ENCODE assay signal across 28 cellular contexts in the genomic region with DNA sequence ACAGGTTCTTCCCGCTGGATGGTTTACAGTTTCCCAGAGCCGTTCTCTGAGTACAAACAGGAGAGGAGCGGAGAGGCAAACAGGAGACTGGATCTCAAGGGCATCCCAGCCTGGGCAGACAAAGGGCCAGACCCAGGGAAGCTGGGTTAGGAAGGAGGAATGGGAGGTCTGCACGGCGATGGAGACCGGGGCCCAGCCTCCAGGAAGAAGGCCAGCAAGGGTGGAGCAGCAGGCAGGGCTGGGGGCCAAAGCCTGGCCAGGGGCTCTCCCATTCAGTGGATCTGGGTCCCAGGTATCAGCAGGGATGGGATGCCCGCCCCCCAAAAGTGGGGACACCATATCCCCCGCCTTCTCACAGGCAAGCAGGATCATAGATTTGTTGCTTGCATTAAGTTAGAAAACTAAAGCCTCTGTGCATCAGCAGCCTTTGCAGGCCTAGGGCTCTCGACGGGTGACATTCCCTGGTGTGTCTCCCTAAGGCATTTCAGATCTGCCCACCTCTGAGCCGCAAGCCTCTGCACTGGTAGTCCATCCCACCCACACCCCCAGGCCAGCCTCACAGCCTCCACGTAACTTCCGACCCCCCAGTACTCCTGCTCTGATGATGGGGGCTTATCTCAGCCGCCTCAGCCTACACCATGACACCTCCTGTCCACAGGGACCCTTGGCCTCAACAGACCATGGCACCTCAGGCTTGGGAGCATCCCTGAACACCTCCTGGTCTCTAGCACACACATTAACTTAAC. TPM values are rescaled to one million over a fixed set of nuclear protein-coding genes. Genes with fewer than 3 reads are reported as not detected.
DNase-seq lines count a peak whose midpoint lies in the region; ATAC-seq and TF ChIP-seq lines count a peak whose summit lies in the region.
"Had no signal": no experiment of that assay in that cellular context is flagged by ENCODE, and none has a peak within 500 bp of the region (broad histone marks: within the 10 kb centered on the region; RNA-seq: fewer than 3 reads in every experiment).

No MANE protein-coding gene starts in this region.

- no peak for ATAC-seq in GM18873 (IDR thresholded peaks at IDR 0.05; ENCODE audit: low FRiP score, unreplicated experiment)
- no peak for ATAC-seq in T-cell (replicated peaks in 1 of 4)
- ATAC-seq: activated CD4-positive, alpha-beta T cell treated with anti-CD3 and anti-CD28 coated beads for 36 hours; lower lobe of right lung; stimulated activated naive B cell treated with anti-CD40 and anti-IgM and Interleukin-4, amounts not matched to agents 10 μg/mL and 1 μg/mL and 100 μg/mL, for 72 hours had no signal

- peak overlapping the region; percentile 65 for H3K27ac Mint-ChIP-seq in Caco-2 (ENCODE audit: unreplicated experiment)
- H3K27ac Mint-ChIP-seq in mesothelial cell of epicardium, result peak overlapping the region; percentile 93
- peak overlapping the region; percentile 50 for H3K27ac Mint-ChIP-seq in progenitor cell of endocrine pancreas
- peak overlapping the region in 1 of 7 donors; percentile 77 for H3K27ac Mint-ChIP-seq in CD4-positive, alpha-beta memory T cell
- H3K27ac Mint-ChIP-seq in T-cell, result no peak overlapping the region
- H3K27ac Mint-ChIP-seq: activated CD4-positive, alpha-beta T cell treated with anti-CD3 and anti-CD28 coated beads for 36 hours; activated T-helper 2 cell treated with anti-CD3 and anti-CD28 coated beads, Interferon-gamma antibody, Interleukin-2, Interleukin-4, amounts not matched to agents 10 μg/mL and 5 μg/mL and 100 μg/mL, durations not matched to agents 14 hours and 24 hours and 36 hours had no signal

- H3K27me3 Mint-ChIP-seq in Caco-2 (ENCODE audit: insufficient read depth, unreplicated experiment) (no peaks in the 10 kb centered on the region), mesothelial cell of epicardium (ENCODE audit: low read depth) (no peaks in the 10 kb centered on the region), progenitor cell of endocrine pancreas (no peaks in the 10 kb centered on the region), T-cell (no peaks in the 10 kb centered on the region)
- H3K27me3 Mint-ChIP-seq in CD4-positive, alpha-beta memory T cell, result peaks cover 0 to 2% of the 10 kb centered on the region in 2 donors
- H3K27me3 Mint-ChIP-seq: stimulated activated naive B cell treated with anti-CD40 and anti-IgM and Interleukin-4, amounts not matched to agents 10 μg/mL and 1 μg/mL and 100 μg/mL, for 72 hours had no signal

- CTCF ChIA-PET in Caco-2 (lab: Charles Lee) (no interaction called here), T-cell (lab: Charles Lee) (no interaction called here)
- CTCF ChIA-PET in CD4-positive, alpha-beta memory T cell (lab: Charles Lee; ENCODE audit: partially characterized antibody), result no interaction called here

- peaks cover 30% of the 10 kb centered on the region for H3K4me1 ChIP-seq in Caco-2
- H3K4me1 ChIP-seq in ascending aorta, result peaks cover 8 to 36% of the 10 kb centered on the region in 2 donors
- H3K4me1 ChIP-seq in CD4-positive, alpha-beta memory T cell (ENCODE audit: insufficient read depth, low read length), result no peaks in the 10 kb centered on the region

- H3K4me3 Mint-ChIP-seq in Caco-2 (ENCODE audit: unreplicated experiment), result no peak overlapping the region
- no peak overlapping the region for H3K4me3 Mint-ChIP-seq in mesothelial cell of epicardium
- H3K4me3 Mint-ChIP-seq in progenitor cell of endocrine pancreas (ENCODE audit: low read depth), result no peak overlapping the region
- no peak overlapping the region for H3K4me3 Mint-ChIP-seq in CD4-positive, alpha-beta memory T cell
- H3K4me3 Mint-ChIP-seq in T-cell, result no peak overlapping the region
- H3K4me3 Mint-ChIP-seq: activated CD4-positive, alpha-beta T cell treated with anti-CD3 and anti-CD28 coated beads for 36 hours; stimulated activated naive B cell treated with anti-CD40 and anti-IgM and Interleukin-4, amounts not matched to agents 10 μg/mL and 1 μg/mL and 100 μg/mL, for 72 hours had no signal

- H3K36me3 ChIP-seq in Caco-2 (ENCODE audit: control insufficient read depth, insufficient read depth, low read length) (peaks cover 12% of the 10 kb centered on the region), ascending aorta (peaks cover 11 to 24% of the 10 kb centered on the region in 2 donors)
- no peaks in the 10 kb centered on the region for H3K36me3 ChIP-seq in CD4-positive, alpha-beta memory T cell (ENCODE audit: insufficient read depth, low read length)

- H3K27ac ChIP-seq in ascending aorta, result peak overlapping the region; percentile 76 to 88
- no peak overlapping the region for H3K27ac ChIP-seq in CD4-positive, alpha-beta memory T cell (ENCODE audit: low read depth, low read length)
- H3K27ac ChIP-seq: brain microvascular endothelial cell, dorsolateral prefrontal cortex, lower lobe of right lung, PC-9 had no signal

- peaks cover 32% of the 10 kb centered on the region for H3K4me1 Mint-ChIP-seq in Caco-2 (ENCODE audit: low read depth, unreplicated experiment)
- H3K4me1 Mint-ChIP-seq in mesothelial cell of epicardium, result peaks cover 38% of the 10 kb centered on the region
- peaks cover 28% of the 10 kb centered on the region for H3K4me1 Mint-ChIP-seq in progenitor cell of endocrine pancreas (ENCODE audit: low read depth)
- no peaks in the 10 kb centered on the region for H3K4me1 Mint-ChIP-seq in CD4-positive, alpha-beta memory T cell
- H3K4me1 Mint-ChIP-seq in T-cell, result no peaks in the 10 kb centered on the region
- H3K4me1 Mint-ChIP-seq: activated CD4-positive, alpha-beta T cell treated with anti-CD3 and anti-CD28 coated beads for 36 hours had no signal

- DNase-seq in Caco-2 (no peak), ascending aorta (ENCODE audit: low spot score in 2 of 2) (no peak), mesothelial cell of epicardium (ENCODE audit: low spot score in 2 of 2, unreplicated experiment in 2 of 2) (no peak), progenitor cell of endocrine pancreas (ENCODE audit: low spot score, unreplicated experiment) (no peak), GM03348 (ENCODE audit: low spot score) (no peak), T-cell (no peak)
- no peak for DNase-seq in CD4-positive, alpha-beta memory T cell
- DNase-seq: activated CD4-positive, alpha-beta T cell treated with anti-CD3 and anti-CD28 coated beads for 36 hours; activated naive CD4-positive, alpha-beta T cell treated with anti-CD3 and anti-CD28 coated beads, Interleukin-2, amount 50 U/mL, for 16 hours; activated T-cell treated with anti-CD3 and anti-CD28 coated beads for 4 hours; brain microvascular endothelial cell; cerebellar nuclear complex; foreskin melanocyte; H7; kidney glomerular epithelial cell; lower lobe of right lung; NCI-H146; NCI-H345; NCI-H69; PC-9; SHP77 treated with DMSO at 0.1 percent for 48 hours; stimulated activated naive B cell treated with anti-CD40 and anti-IgM and Interleukin-4, amounts not matched to agents 10 μg/mL and 1 μg/mL and 100 μg/mL, for 72 hours; substantia nigra; T-helper 9 cell had no signal

- BruUV-seq in Caco-2 (replicated peaks; lab: Mats Ljungman, UMichigan), result no TSS peak

- TF ChIP-seq CTCF in Caco-2 (IDR thresholded peaks at IDR 0.05; ENCODE audit: insufficient read depth in 1 of 2, low read depth in 1 of 2, low read length in 1 of 2, severe bottlenecking in 1 of 2, unreplicated experiment in 1 of 2), result no peak
- TF ChIP-seq CTCF in ascending aorta (IDR thresholded peaks at IDR 0.05), result no peak
- TF ChIP-seq CTCF in mesothelial cell of epicardium (IDR thresholded peaks at IDR 0.05; ENCODE audit: unreplicated experiment), result no peak
- no peak for TF ChIP-seq CTCF in progenitor cell of endocrine pancreas (IDR thresholded peaks at IDR 0.05; ENCODE audit: unreplicated experiment)

- H3K9me3 ChIP-seq in Caco-2, result no peaks in the 10 kb centered on the region
- no peaks in the 10 kb centered on the region for H3K9me3 ChIP-seq in ascending aorta
- no peaks in the 10 kb centered on the region for H3K9me3 ChIP-seq in CD4-positive, alpha-beta memory T cell (ENCODE audit: control insufficient read depth in 1 of 2, low read length in 2 of 2)
- H3K9me3 ChIP-seq: heart left ventricle, lower lobe of right lung had no signal

- H3K9me3 Mint-ChIP-seq in Caco-2 (ENCODE audit: unreplicated experiment), result no peaks in the 10 kb centered on the region
- no peaks in the 10 kb centered on the region for H3K9me3 Mint-ChIP-seq in mesothelial cell of epicardium
- no peaks in the 10 kb centered on the region for H3K9me3 Mint-ChIP-seq in progenitor cell of endocrine pancreas (ENCODE audit: low read depth)
- peaks cover 0 to 7% (median under 1%) of the 10 kb centered on the region in 8 donors for H3K9me3 Mint-ChIP-seq in CD4-positive, alpha-beta memory T cell
- no peaks in the 10 kb centered on the region for H3K9me3 Mint-ChIP-seq in T-cell
- H3K9me3 Mint-ChIP-seq: activated T-helper 2 cell treated with anti-CD3 and anti-CD28 coated beads, Interferon-gamma antibody, Interleukin-2, Interleukin-4, amounts not matched to agents 10 μg/mL and 5 μg/mL and 100 μg/mL, durations not matched to agents 14 hours and 24 hours and 36 hours had no signal

- no peak overlapping the region for H3K4me3 ChIP-seq in Caco-2 (ENCODE audit: low read depth, low read length)
- H3K4me3 ChIP-seq in ascending aorta, result no peak overlapping the region
- no peak overlapping the region for H3K4me3 ChIP-seq in CD4-positive, alpha-beta memory T cell (ENCODE audit: low read length in 2 of 2)
- H3K4me3 ChIP-seq: dorsolateral prefrontal cortex, heart left ventricle, lower lobe of right lung, PC-9 had no signal

- H3K27me3 ChIP-seq in Caco-2 (replicated peaks; ENCODE audit: control insufficient read depth, insufficient read depth, low read length), result no peaks in the 10 kb centered on the region
- no peaks in the 10 kb centered on the region for H3K27me3 ChIP-seq in ascending aorta
- H3K27me3 ChIP-seq in CD4-positive, alpha-beta memory T cell (ENCODE audit: insufficient read depth, low read length), result no peaks in the 10 kb centered on the region
- H3K27me3 ChIP-seq: brain microvascular endothelial cell, heart left ventricle had no signal

- POLR2A ChIA-PET in Caco-2 (lab: Charles Lee) (no interaction called here), T-cell (lab: Charles Lee) (no interaction called here)
- POLR2A ChIA-PET in CD4-positive, alpha-beta memory T cell (lab: Charles Lee; ENCODE audit: partially characterized antibody), result no interaction called here

- intact Hi-C loops in Caco-2 (cut with micrococcal nuclease; ENCODE audit: unreplicated experiment) (no loop called here), ascending aorta (cut with DNase I) (loop anchor here (5.0 kb wide), 1 partner anchor 35 kb away; no protein-coding TSS in a partner anchor)
- intact Hi-C loops in CD4-positive, alpha-beta memory T cell (cut with micrococcal nuclease), result no loop called here

- H3K36me3 Mint-ChIP-seq in Caco-2 (ENCODE audit: insufficient read depth, unreplicated experiment) (no peaks in the 10 kb centered on the region), mesothelial cell of epicardium (peaks cover 63% of the 10 kb centered on the region), progenitor cell of endocrine pancreas (ENCODE audit: insufficient read depth) (peaks cover 31% of the 10 kb centered on the region), T-cell (no peaks in the 10 kb centered on the region)
- H3K36me3 Mint-ChIP-seq in CD4-positive, alpha-beta memory T cell, result no peaks in the 10 kb centered on the region

RNA-seq across cellular contexts. Expression of a gene that starts 59.9 kb away (rescaled TPM):
- total RNA-seq in Caco-2 (2022) (252 and 263 TPM in 2 replicates), ascending aorta (89.8 TPM), mesothelial cell of epicardium (427 to 461 TPM (median 452 TPM) in 3 replicates), progenitor cell of endocrine pancreas (117 and 120 TPM in 2 replicates), T-cell (1 to 10 TPM in 4 of 5 donors, under 1 TPM in 1; 0.58 to 3.7 (median 2.0) TPM)
- 1 to 10 TPM; 1.3 to 3.2 TPM for total RNA-seq in CD4-positive, alpha-beta memory T cell
- under 1 TPM in 1 of 2 donors, not detected in 1; 0.11 TPM for polyA plus RNA-seq in CD4-positive, alpha-beta memory T cell

Comparison
In these comparisons a context has a peak if more than half of its experiments do, and no peak if none do; other contexts are left out.
1. H3K27ac Mint-ChIP-seq: peak in Caco-2 (single experiment), mesothelial cell of epicardium (single experiment) and progenitor cell of endocrine pancreas (single experiment); none in T-cell (0 of 2).
2. RNA of a gene that starts 59.9 kb away (total RNA-seq): 427 to 461 TPM in mesothelial cell of epicardium, 252 to 263 TPM in Caco-2, 117 to 120 TPM in progenitor cell of endocrine pancreas and 89.8 TPM in ascending aorta (single experiment); 1.3 to 3.2 TPM in CD4-positive, alpha-beta memory T cell and 0.58 to 3.7 TPM in T-cell; every median in the first group is over 10 times any median in the second.